Comparison of ENCODE assay signal across 2 cellular contexts in genomic region chr1:247077768-247078314, GRCh38.
TF ChIP-seq lines count a peak whose summit lies in the region.

No MANE protein-coding gene starts in this region.

TF ChIP-seq in endothelial cell of umbilical vein, 7 proteins besides CTCF, POLR2A, EP300 and RAD21:
- TF ChIP-seq JUN (IDR thresholded peaks at IDR 0.05; ENCODE audit: borderline replicate concordance, insufficient read depth, insufficient read length, low read depth) (no peak), FOS (IDR thresholded peaks at IDR 0.05; ENCODE audit: borderline replicate concordance, insufficient read depth, low read length) (no peak), MYC (IDR thresholded peaks at IDR 0.05; ENCODE audit: low read depth, low read length) (no peak), POLR2AphosphoS5 (IDR thresholded peaks at IDR 0.05; ENCODE audit: insufficient read depth, low read depth, low read length) (no peak), MAX (IDR thresholded peaks at IDR 0.05; ENCODE audit: insufficient read depth, insufficient read length) (no peak), GATA2 (IDR thresholded peaks at IDR 0.05; ENCODE audit: insufficient read depth, insufficient read length, low read depth, low read length) (no peak), EZH2 (IDR thresholded peaks at IDR 0.05; ENCODE audit: borderline replicate concordance, low read depth, low read length, severe bottlenecking) (no peak)

TF ChIP-seq in neural cell, 6 proteins besides CTCF, POLR2A, EP300 and RAD21:
- no peak for TF ChIP-seq TAF1 (IDR thresholded peaks at IDR 0.05; ENCODE audit: low read depth)
- TF ChIP-seq EZH2 (IDR thresholded peaks at IDR 0.05; ENCODE audit: borderline replicate concordance, insufficient read depth, low read length, poor library complexity, severe bottlenecking), result no peak
- TF ChIP-seq POLR2AphosphoS5 (IDR thresholded peaks at IDR 0.05), result no peak
- no peak for TF ChIP-seq SMC3 (conservative IDR thresholded peaks at IDR 0.05; ENCODE audit: poor library complexity)
- TF ChIP-seq MXI1 (conservative IDR thresholded peaks at IDR 0.05; ENCODE audit: poor library complexity, severe bottlenecking), result no peak
- no peak for TF ChIP-seq REST (IDR thresholded peaks at IDR 0.05; ENCODE audit: borderline replicate concordance)
TF ChIP-seq in neural cell: peak in this region for 0.
